11 cellular contexts compared by ENCODE assay signal in genomic region chrX:53713987-53714579, GRCh38. TPM values are rescaled to one million over a fixed set of nuclear protein-coding genes. Genes with fewer than 3 reads are reported as not detected.
DNase-seq lines count a peak whose midpoint lies in the region; ATAC-seq and TF ChIP-seq lines count a peak whose summit lies in the region.
"Had no signal": no experiment of that assay in that cellular context is flagged by ENCODE, and none has a peak within 500 bp of the region (broad histone marks: within the 10 kb centered on the region; RNA-seq: fewer than 3 reads in every experiment).

No MANE protein-coding gene starts in this region.

- DNase-seq in GM13976 (ENCODE audit: low spot score) (peak; percentile 24), IMR-90 (peak; percentile 4), sigmoid colon (no peak), sciatic nerve (ENCODE audit: low spot score) (no peak), NCI-H2029 (lab: John Stamatoyannopoulos, UW) (no peak)
- no peak for DNase-seq in activated naive CD8-positive, alpha-beta T cell treated with anti-CD3 and anti-CD28 coated beads, Interleukin-2, amount 50 U/mL, for 24 hours
- DNase-seq: NCI-H187 treated with DMSO at 0.1 percent for 48 hours, nucleus accumbens, uterus had no signal

- no peak overlapping the region for H4K91ac ChIP-seq in IMR-90 (ENCODE audit: insufficient read depth, low read depth, low read length)

- H3K4me3 ChIP-seq in IMR-90 (ENCODE audit: insufficient read depth, low read depth, low read length) (no peak overlapping the region), sigmoid colon (no peak overlapping the region)
- H3K4me3 ChIP-seq: uterus had no signal

- no peak overlapping the region for H2BK5ac ChIP-seq in IMR-90 (ENCODE audit: low read depth, low read length, poor library complexity, severe bottlenecking)

- no peaks in the 10 kb centered on the region for H3K79me1 ChIP-seq in IMR-90 (ENCODE audit: low read depth in 1 of 2, low read length in 2 of 2)

- H4K20me1 ChIP-seq in IMR-90 (ENCODE audit: insufficient read depth, low read length): no peaks in the 10 kb centered on the region

- peaks cover 11% of the 10 kb centered on the region for H3K36me3 Mint-ChIP-seq in activated naive CD8-positive, alpha-beta T cell treated with anti-CD3 and anti-CD28 coated beads, Interleukin-2, amount 50 U/mL, for 24 hours (ENCODE audit: low read depth)

- TF ChIP-seq RAD21 in IMR-90 (IDR thresholded peaks at IDR 0.05; ENCODE audit: low read length): no peak

- H3K9me1 ChIP-seq in IMR-90 (ENCODE audit: insufficient read depth, low read length): 0 out of 2 replicates have a peak, but pooled peaks cover 3% of the 10 kb centered on the region

- no peak overlapping the region for H3K9ac ChIP-seq in IMR-90 (ENCODE audit: low read depth, low read length)

- H2BK15ac ChIP-seq in IMR-90 (ENCODE audit: low read depth, low read length): no peak overlapping the region

- no peak overlapping the region for H2AK5ac ChIP-seq in IMR-90 (ENCODE audit: low read depth, low read length)

- no peaks in the 10 kb centered on the region for H3K27me3 Mint-ChIP-seq in activated naive CD8-positive, alpha-beta T cell treated with anti-CD3 and anti-CD28 coated beads, Interleukin-2, amount 50 U/mL, for 24 hours

- CTCF ChIA-PET in IMR-90 (lab: Yijun Ruan, JAX): no interaction called here

- TF ChIP-seq POLR2A in IMR-90 (IDR thresholded peaks at IDR 0.05; ENCODE audit: low read depth, low read length): no peak
- no peak for TF ChIP-seq POLR2A in sigmoid colon (IDR thresholded peaks at IDR 0.05)

- no peak overlapping the region for H2AK9ac ChIP-seq in IMR-90 (replicated peaks; ENCODE audit: low read depth, low read length, poor library complexity)

- peaks cover 60% of the 10 kb centered on the region for H3K4me1 Mint-ChIP-seq in activated naive CD8-positive, alpha-beta T cell treated with anti-CD3 and anti-CD28 coated beads, Interleukin-2, amount 50 U/mL, for 24 hours

- dilution Hi-C loops in IMR-90 (cut with HindIII; ENCODE audit: low sequenced_read_pairs, unreplicated experiment): no loop called here

- in situ Hi-C loops in GM13976 (cut with MboI; ENCODE audit: low sequenced_read_pairs, unreplicated experiment) (no loop called here), IMR-90 (cut with MboI; ENCODE audit: low sequenced_read_pairs) (no loop called here)

- BruUV-seq in IMR-90 (replicated peaks; lab: Mats Ljungman, UMichigan): no TSS peak

- H3K4me1 ChIP-seq in IMR-90 (ENCODE audit: control insufficient read depth, insufficient read depth, low read length): peaks cover 6% of the 10 kb centered on the region; the same call in 1 of the 2 replicates
- H3K4me1 ChIP-seq in sigmoid colon: no peaks in the 10 kb centered on the region
- H3K4me1 ChIP-seq: uterus had no signal

- no peak overlapping the region for H4K8ac ChIP-seq in IMR-90 (ENCODE audit: low read depth in 2 of 2, low read length in 2 of 2)

- TF ChIP-seq CTCF in C4-2B (conservative IDR thresholded peaks at IDR 0.05) (no peak), GM13976 (IDR thresholded peaks at IDR 0.05; ENCODE audit: borderline replicate concordance, control extremely low read depth, extremely low read depth, insufficient read depth, missing control alignments) (no peak), IMR-90 (conservative IDR thresholded peaks at IDR 0.05; ENCODE audit: low read depth, low read length) (no peak), sigmoid colon (IDR thresholded peaks at IDR 0.05) (no peak)

- POLR2A ChIA-PET in IMR-90 (lab: Charles Lee; ENCODE audit: unreplicated experiment): no interaction called here

- no peak overlapping the region for H3K18ac ChIP-seq in IMR-90 (ENCODE audit: low read depth, low read length)

- peak overlapping the region; percentile 84 for H2AFZ ChIP-seq in IMR-90 (replicated peaks; ENCODE audit: low read length, poor library complexity)

- WGBS in IMR-90 (ENCODE audit: extremely low coverage in 2 of 2, insufficient read length in 1 of 2), 2 experiments: no CpG with 5 or more reads among the region's 6 CpGs
- whole genome bisulfite sequencing in sigmoid colon, 2 donors: 63 to 74% methylated on average over 6 of the region's 6 CpGs

- H3K14ac ChIP-seq in IMR-90 (replicated peaks; ENCODE audit: low read depth, low read length): no peak overlapping the region

- H3K27ac ChIP-seq in C4-2B: peak overlapping the region; percentile 58
- no peak overlapping the region for H3K27ac ChIP-seq in IMR-90 (ENCODE audit: insufficient read depth, low read length)
- H3K27ac ChIP-seq in sigmoid colon: no peak overlapping the region
- H3K27ac ChIP-seq: uterus had no signal

- H3K23ac ChIP-seq in IMR-90 (ENCODE audit: low read depth, low read length): no peak overlapping the region

- H3K27me3 ChIP-seq in IMR-90 (ENCODE audit: control insufficient read depth, insufficient read depth, low read length) (peaks cover 10% of the 10 kb centered on the region), sigmoid colon (peaks cover 0 to 2% (median 0%) of the 10 kb centered on the region in 3 donors)
- H3K27me3 ChIP-seq: uterus had no signal

- intact Hi-C loops in IMR-90 (cut with micrococcal nuclease) (no loop called here), sigmoid colon (cut with DNase I) (no loop called here), sciatic nerve (cut with DNase I) (no loop called here)

- H3K4ac ChIP-seq in IMR-90 (ENCODE audit: low read depth, low read length): no peak overlapping the region

- no peak overlapping the region for H3K56ac ChIP-seq in IMR-90 (ENCODE audit: extremely low read depth, insufficient read depth, low read length)

- no peak overlapping the region for H4K5ac ChIP-seq in IMR-90 (ENCODE audit: low read depth, low read length)

- H3K27ac Mint-ChIP-seq in activated naive CD8-positive, alpha-beta T cell treated with anti-CD3 and anti-CD28 coated beads, Interleukin-2, amount 50 U/mL, for 24 hours: peak overlapping the region; percentile 99

- H3K9me3 ChIP-seq in IMR-90 (ENCODE audit: control insufficient read depth, insufficient read depth, low read length) (no peaks in the 10 kb centered on the region), sigmoid colon (no peaks in the 10 kb centered on the region)
- H3K9me3 ChIP-seq: uterus had no signal

- H2BK20ac ChIP-seq in IMR-90 (ENCODE audit: low read depth, low read length): no peak overlapping the region

- H3K36me3 ChIP-seq in IMR-90 (ENCODE audit: control insufficient read depth, insufficient read depth, low read length) (no peaks in the 10 kb centered on the region), sigmoid colon (no peaks in the 10 kb centered on the region)
- H3K36me3 ChIP-seq: uterus had no signal

- no peak overlapping the region for H2BK120ac ChIP-seq in IMR-90 (ENCODE audit: low read depth, low read length)

- ATAC-seq in IMR-90 (ENCODE audit: low read depth) (no peak), HG03139 (IDR thresholded peaks at IDR 0.05; ENCODE audit: unreplicated experiment) (no peak), sciatic nerve (no peak)
- ATAC-seq in activated naive CD8-positive, alpha-beta T cell treated with anti-CD3 and anti-CD28 coated beads, Interleukin-2, amount 50 U/mL, for 24 hours: peak; percentile 11

- H3K4me2 ChIP-seq in IMR-90 (ENCODE audit: low read depth, low read length): no peak overlapping the region

- peak overlapping the region; percentile 85 for H3K4me3 Mint-ChIP-seq in activated naive CD8-positive, alpha-beta T cell treated with anti-CD3 and anti-CD28 coated beads, Interleukin-2, amount 50 U/mL, for 24 hours

- no peaks in the 10 kb centered on the region for H3K9me3 Mint-ChIP-seq in activated naive CD8-positive, alpha-beta T cell treated with anti-CD3 and anti-CD28 coated beads, Interleukin-2, amount 50 U/mL, for 24 hours

- no peak for TF ChIP-seq EP300 in sigmoid colon (IDR thresholded peaks at IDR 0.05)

TF ChIP-seq in IMR-90, 13 proteins besides CTCF, POLR2A, EP300 and RAD21:
- TF ChIP-seq, protein P1, sequence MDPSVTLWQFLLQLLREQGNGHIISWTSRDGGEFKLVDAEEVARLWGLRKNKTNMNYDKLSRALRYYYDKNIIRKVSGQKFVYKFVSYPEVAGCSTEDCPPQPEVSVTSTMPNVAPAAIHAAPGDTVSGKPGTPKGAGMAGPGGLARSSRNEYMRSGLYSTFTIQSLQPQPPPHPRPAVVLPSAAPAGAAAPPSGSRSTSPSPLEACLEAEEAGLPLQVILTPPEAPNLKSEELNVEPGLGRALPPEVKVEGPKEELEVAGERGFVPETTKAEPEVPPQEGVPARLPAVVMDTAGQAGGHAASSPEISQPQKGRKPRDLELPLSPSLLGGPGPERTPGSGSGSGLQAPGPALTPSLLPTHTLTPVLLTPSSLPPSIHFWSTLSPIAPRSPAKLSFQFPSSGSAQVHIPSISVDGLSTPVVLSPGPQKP (IDR thresholded peaks at IDR 0.05; ENCODE audit: borderline replicate concordance, low read depth, low read length): no peak
- TF ChIP-seq NFE2L2 (IDR thresholded peaks at IDR 0.05; ENCODE audit: low read depth, low read length) (no peak), RCOR1 (IDR thresholded peaks at IDR 0.05; ENCODE audit: insufficient replicate concordance, low read length) (no peak), CEBPB (IDR thresholded peaks at IDR 0.05; ENCODE audit: low read depth, low read length) (peak; percentile 75)
TF ChIP-seq in IMR-90: peak in this region for 1.

RNA-seq across cellular contexts. Expression of gene HUWE1, which starts 27.6 kb away (rescaled TPM):
- 52.8 and 57.7 TPM in 2 replicates for total RNA-seq in IMR-90 (2012; rRNA removed)
- 47.6 and 49.0 TPM in 2 replicates for polyA plus RNA-seq in IMR-90 (2012; rRNA removed)
- 23.6 and 32.5 TPM in 2 replicates for polyA plus RNA-seq in IMR-90 (2012; cell fraction: cytosol; rRNA removed)
- polyA plus RNA-seq in IMR-90 (2012; cell fraction: nucleus; rRNA removed; ENCODE audit: low replicate concordance): 78.3 and 128 TPM in 2 replicates
- 100 to 1,000 TPM in 1 of 4 donors, 10 to 100 TPM in 3; 75.3 to 103 (median 84.3) TPM for total RNA-seq in sigmoid colon
- 10 to 100 TPM; 12.3 to 54.4 (median 14.4) TPM for polyA plus RNA-seq in sigmoid colon
- total RNA-seq in sciatic nerve: 202 TPM

Comparison
In these comparisons a context has a peak if more than half of its experiments do, and no peak if none do; other contexts are left out.
1. DNase-seq: peak in GM13976 (single experiment) and IMR-90 (single experiment); none in activated naive CD8-positive, alpha-beta T cell treated with anti-CD3 and anti-CD28 coated beads, Interleukin-2, amount 50 U/mL, for 24 hours (single experiment), sigmoid colon (single experiment), sciatic nerve (single experiment) and NCI-H2029 (single experiment).